Comparison of ENCODE assay signal across 17 cellular contexts in the genomic region with DNA sequence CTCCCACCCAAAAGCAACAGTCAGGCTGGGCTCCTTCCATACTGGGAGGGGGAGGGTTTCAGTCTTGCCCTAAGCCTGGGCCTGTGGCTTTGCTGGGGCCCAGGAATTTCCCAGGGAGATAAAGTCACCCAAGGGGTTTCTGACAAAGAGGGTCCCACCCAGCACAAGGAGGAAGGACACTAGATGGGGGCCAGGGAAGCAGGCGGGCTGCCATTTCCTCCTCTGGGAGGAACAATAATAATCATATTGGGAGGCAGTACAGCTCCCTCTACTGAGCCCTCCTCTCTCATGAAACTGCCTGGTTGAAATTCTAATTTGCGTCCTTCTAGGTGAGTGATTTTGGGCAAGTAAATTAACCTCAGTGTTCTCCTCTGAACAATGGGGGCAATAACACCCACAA. TPM values are rescaled to one million over a fixed set of nuclear protein-coding genes. Genes with fewer than 3 reads are reported as not detected.
DNase-seq lines count a peak whose midpoint lies in the region; ATAC-seq and TF ChIP-seq lines count a peak whose summit lies in the region.
"Had no signal": no experiment of that assay in that cellular context is flagged by ENCODE, and none has a peak within 500 bp of the region (broad histone marks: within the 10 kb centered on the region; RNA-seq: fewer than 3 reads in every experiment).

No MANE protein-coding gene starts in this region.

- no peak for ATAC-seq in GM19463 (IDR thresholded peaks at IDR 0.05; ENCODE audit: unreplicated experiment)
- no peak for ATAC-seq in GM21737 (IDR thresholded peaks at IDR 0.05; ENCODE audit: unreplicated experiment)
- ATAC-seq: T-cell had no signal

- H3K4me2 ChIP-seq in neuronal stem cell (ENCODE audit: insufficient read depth, low read length, poor library complexity, severe bottlenecking), result no peak overlapping the region
- H3K4me2 ChIP-seq: PC-9 had no signal

- H2BK5ac ChIP-seq in neuronal stem cell (ENCODE audit: low read length), result no peak overlapping the region

- no peak overlapping the region for H2AFZ ChIP-seq in neuronal stem cell (ENCODE audit: low read length)
- H2AFZ ChIP-seq: PC-9 had no signal

- H2AK5ac ChIP-seq in neuronal stem cell (ENCODE audit: low read depth, low read length), result no peak overlapping the region

- H2BK15ac ChIP-seq in neuronal stem cell (ENCODE audit: low read length), result no peak overlapping the region

- H3K14ac ChIP-seq in neuronal stem cell (ENCODE audit: low read length), result no peak overlapping the region

- H2BK120ac ChIP-seq in neuronal stem cell (ENCODE audit: low read depth, low read length), result no peak overlapping the region

- no peak overlapping the region for H2BK12ac ChIP-seq in neuronal stem cell (ENCODE audit: low read length)

- peaks cover 15% of the 10 kb centered on the region for H3K4me1 ChIP-seq in adipocyte (ENCODE audit: control insufficient read depth, insufficient read depth, low read length)
- peaks cover 45% of the 10 kb centered on the region for H3K4me1 ChIP-seq in left ventricle myocardium inferior
- H3K4me1 ChIP-seq in skeletal muscle tissue (ENCODE audit: control insufficient read depth in 3 of 3, insufficient read depth in 3 of 3, low read length in 3 of 3), result peaks cover 11 to 17% (median 15%) of the 10 kb centered on the region in 3 donors
- no peaks in the 10 kb centered on the region for H3K4me1 ChIP-seq in neuronal stem cell (ENCODE audit: control insufficient read depth in 2 of 2, insufficient read depth in 1 of 2, low read depth in 1 of 2, low read length in 2 of 2)
- H3K4me1 ChIP-seq: breast epithelium had no signal

- H3K4ac ChIP-seq in neuronal stem cell (ENCODE audit: low read length), result no peak overlapping the region

- no peaks in the 10 kb centered on the region for H3K9me3 ChIP-seq in adipocyte (ENCODE audit: control insufficient read depth, low read length)
- peaks cover 6% of the 10 kb centered on the region for H3K9me3 ChIP-seq in left ventricle myocardium inferior (replicated peaks)
- H3K9me3 ChIP-seq in skeletal muscle tissue (ENCODE audit: control insufficient read depth in 3 of 3, low read length in 3 of 3), result no peaks in the 10 kb centered on the region
- peaks cover 0 to 3% of the 10 kb centered on the region in 2 donors for H3K9me3 ChIP-seq in neuronal stem cell (replicated peaks in 1 of 2; ENCODE audit: control insufficient read depth in 2 of 2, insufficient read depth in 1 of 2, low read depth in 1 of 2, low read length in 2 of 2)
- H3K9me3 ChIP-seq: breast epithelium had no signal

- H3K27me3 ChIP-seq in H7 (ENCODE audit: control insufficient read depth, insufficient read depth, low read length) (no peaks in the 10 kb centered on the region), adipocyte (replicated peaks; ENCODE audit: control insufficient read depth, insufficient read depth, low read length) (no peaks in the 10 kb centered on the region), left ventricle myocardium inferior (ENCODE audit: low read depth) (no peaks in the 10 kb centered on the region), skeletal muscle tissue (ENCODE audit: control insufficient read depth in 3 of 3, insufficient read depth in 3 of 3, low read length in 3 of 3) (no peaks in the 10 kb centered on the region), neuronal stem cell (ENCODE audit: control insufficient read depth in 3 of 3, insufficient read depth in 3 of 3, low read depth in 1 of 3, low read length in 3 of 3) (no peaks in the 10 kb centered on the region)
- H3K27me3 ChIP-seq: breast epithelium had no signal

- no peak overlapping the region for H3K23ac ChIP-seq in neuronal stem cell (ENCODE audit: low read depth, low read length, poor library complexity)

- no CpG with 5 or more reads among the region's 2 CpGs for WGBS in neuronal stem cell (ENCODE audit: extremely low coverage in 2 of 2, insufficient read length in 2 of 2, insufficient replicate concordance in 1 of 2), 2 donors

- DNase-seq in H7 (peak; percentile 34), adipocyte (ENCODE audit: low read depth) (no peak), left ventricle myocardium inferior (no peak), neuronal stem cell (ENCODE audit: low spot score) (no peak)
- DNase-seq in effector CD4-positive, alpha-beta T cell, result no peak
- DNase-seq: CD4-positive, alpha-beta memory T cell; erythroblast; MV-4-11; NCI-H446; PC-9; stimulated activated CD4-positive, alpha-beta T cell treated with anti-CD3 and anti-CD28 coated beads, Interleukin-4, amount 100 ng/mL, for 4 hours; stimulated activated naive CD4-positive, alpha-beta T cell treated with Interleukin-2 at 50 U/mL for 16 hours; T-cell had no signal

- H3K27ac ChIP-seq in left ventricle myocardium inferior (replicated peaks) (peak overlapping the region; percentile 69), skeletal muscle tissue (ENCODE audit: low read depth, low read length) (peak overlapping the region; percentile 75), neuronal stem cell (replicated peaks; ENCODE audit: low read length) (no peak overlapping the region)
- H3K27ac ChIP-seq: breast epithelium, PC-9 had no signal

- H3K18ac ChIP-seq in neuronal stem cell (ENCODE audit: low read length), result no peak overlapping the region

- no peaks in the 10 kb centered on the region for H3K79me1 ChIP-seq in neuronal stem cell (ENCODE audit: low read depth, low read length)

- H3K36me3 ChIP-seq in H7 (replicated peaks; ENCODE audit: control insufficient read depth, insufficient read depth, low read length) (peaks cover 2% of the 10 kb centered on the region; the same call in 1 of the 2 replicates), adipocyte (ENCODE audit: control insufficient read depth, insufficient read depth, low read length, severe bottlenecking) (peaks cover 1% of the 10 kb centered on the region), left ventricle myocardium inferior (peaks cover 36% of the 10 kb centered on the region), skeletal muscle tissue (ENCODE audit: control insufficient read depth in 3 of 3, insufficient read depth in 3 of 3, low read length in 3 of 3) (peaks cover 14 to 29% (median 20%) of the 10 kb centered on the region in 3 donors), neuronal stem cell (replicated peaks in 1 of 2; ENCODE audit: control insufficient read depth in 2 of 2, insufficient read depth in 2 of 2, low read length in 2 of 2) (no peaks in the 10 kb centered on the region)
- H3K36me3 ChIP-seq: breast epithelium had no signal

- TF ChIP-seq CTCF in left ventricle myocardium inferior (IDR thresholded peaks at IDR 0.05; ENCODE audit: borderline replicate concordance), result peak; percentile 40

- no peak overlapping the region for H4K91ac ChIP-seq in neuronal stem cell (ENCODE audit: low read depth, low read length, poor library complexity)

- H4K8ac ChIP-seq in neuronal stem cell (ENCODE audit: low read depth, low read length), result no peak overlapping the region

- intact Hi-C loops in left ventricle myocardium inferior (cut with micrococcal nuclease), result no loop called here

- H3K9ac ChIP-seq in adipocyte (ENCODE audit: low read length), result peak overlapping the region; percentile 49
- peak overlapping the region in 1 of 3 donors; percentile 33 for H3K9ac ChIP-seq in skeletal muscle tissue (ENCODE audit: low read depth in 1 of 3, low read length in 3 of 3)
- H3K9ac ChIP-seq in neuronal stem cell (ENCODE audit: low read depth, low read length, poor library complexity), result no peak overlapping the region

- H3K4me3 ChIP-seq in H7 (ENCODE audit: insufficient read depth, low read depth, low read length), result no peak overlapping the region
- H3K4me3 ChIP-seq in adipocyte (ENCODE audit: low read length), result no peak overlapping the region
- no peak overlapping the region for H3K4me3 ChIP-seq in left ventricle myocardium inferior
- H3K4me3 ChIP-seq in skeletal muscle tissue (ENCODE audit: low read length in 3 of 3), result no peak overlapping the region
- no peak overlapping the region for H3K4me3 ChIP-seq in neuronal stem cell (ENCODE audit: low read length in 2 of 2)
- H3K4me3 ChIP-seq: breast epithelium, PC-9 had no signal

RNA-seq across cellular contexts. Expression of a gene that starts 7.9 kb away (rescaled TPM):
- 10.7 and 16.7 TPM in 2 replicates for total RNA-seq in H7 (2014; rRNA removed; shearing (Covaris generic))
- total RNA-seq in left ventricle myocardium inferior (9.2 TPM), skeletal muscle tissue (8.4 TPM)
- polyA plus RNA-seq in neuronal stem cell (2013, experiment 1 of 2), result 3.1 TPM
- polyA plus RNA-seq in neuronal stem cell (2013, experiment 2 of 2), result 3.5 TPM

RNA-seq across cellular contexts. Expression of a gene that starts 31.4 kb away (rescaled TPM):
- 12.6 and 12.7 TPM in 2 replicates for total RNA-seq in H7 (2014; rRNA removed; shearing (Covaris generic))
- 28.9 TPM for total RNA-seq in left ventricle myocardium inferior
- 4.2 TPM for total RNA-seq in skeletal muscle tissue
- polyA plus RNA-seq in neuronal stem cell (2013, experiment 1 of 2), result 23.8 TPM
- 24.2 TPM for polyA plus RNA-seq in neuronal stem cell (2013, experiment 2 of 2)
